In genomic region chr3:71584216-71585061, GRCh38 we compare ENCODE assay signal across 7 cellular contexts. TPM values are rescaled to one million over a fixed set of nuclear protein-coding genes. Genes with fewer than 3 reads are reported as not detected.
DNase-seq lines count a peak whose midpoint lies in the region; ATAC-seq and TF ChIP-seq lines count a peak whose summit lies in the region.

No MANE protein-coding gene starts in this region.

- H3K4me2 ChIP-seq in GM23248 (ENCODE audit: unreplicated experiment) (peak overlapping the region; percentile 98), PC-9 (peak overlapping the region; percentile 90), neural progenitor cell (peak overlapping the region; percentile 97)

- H3K79me2 ChIP-seq in GM23248 (ENCODE audit: insufficient read depth) = peaks cover 56% of the 10 kb centered on the region
- H3K79me2 ChIP-seq in PC-9 (ENCODE audit: low read depth) = peaks cover 11% of the 10 kb centered on the region; the same call in 1 of the 2 replicates
- peaks cover 26% of the 10 kb centered on the region for H3K79me2 ChIP-seq in neural progenitor cell (ENCODE audit: low read depth)

- WGBS in GM23248 (ENCODE audit: low coverage in 1 of 2, low lambda C conversion rate in 2 of 2, missing lambda C conversion rate in 2 of 2), 2 experiments = 2 to 3% methylated on average over 19 to 24 of the region's 24 CpGs

- CTCF ChIA-PET in PC-9 (lab: Charles Lee) = interaction anchor here (0.7 kb wide), 1 partner anchor 454 kb away, joined by 3 read pairs; no protein-coding TSS in a partner anchor

- H2AFZ ChIP-seq in GM23248 (peak overlapping the region; percentile 81), PC-9 (peak overlapping the region; percentile 74), neural progenitor cell (replicated peaks) (peak overlapping the region; percentile 81)

- H3K9me2 ChIP-seq in GM23248 (ENCODE audit: insufficient read depth) (no peaks in the 10 kb centered on the region), PC-9 (ENCODE audit: insufficient read depth) (no peaks in the 10 kb centered on the region)

- no peaks in the 10 kb centered on the region for H3K36me3 Mint-ChIP-seq in neural progenitor cell

- ATAC-seq in HG03342 (IDR thresholded peaks at IDR 0.05; ENCODE audit: unreplicated experiment) = no peak

- no peaks in the 10 kb centered on the region for H3K36me3 ChIP-seq in GM23248 (ENCODE audit: low read depth)
- H3K36me3 ChIP-seq in PC-9 (ENCODE audit: low read depth) = no peaks in the 10 kb centered on the region
- H3K36me3 ChIP-seq in neural progenitor cell = no peaks in the 10 kb centered on the region

- H3K9ac ChIP-seq in GM23248 (peak overlapping the region; percentile 90), neural progenitor cell (peak overlapping the region; percentile 54)

- H3K4me3 ChIP-seq in GM23248 = peak overlapping the region; percentile 93
- peak overlapping the region; percentile 62; the same call in 1 of the 2 replicates for H3K4me3 ChIP-seq in PC-9
- H3K4me3 ChIP-seq in neural progenitor cell = peak overlapping the region; percentile 71

- H3K27me3 ChIP-seq in GM23248 (replicated peaks; ENCODE audit: insufficient read depth) (no peaks in the 10 kb centered on the region), PC-9 (ENCODE audit: insufficient read depth, low read depth) (no peaks in the 10 kb centered on the region), neural progenitor cell (peaks cover 14% of the 10 kb centered on the region)

- peak overlapping the region; percentile 93 for H3K4me3 Mint-ChIP-seq in neural progenitor cell

- peak; percentile 72 for DNase-seq in GM23248
- peak; percentile 17 to 39 for DNase-seq in PC-9
- DNase-seq in activated gamma-delta T cell treated with anti-CD3 and anti-CD28 coated beads, Interleukin-2, amount 50 U/mL, for 16 hours (ENCODE audit: low read depth) = peak; percentile 26
- DNase-seq in globus pallidus (ENCODE audit: low spot score) = peak; percentile 74
- peak; percentile 82 for DNase-seq in neural progenitor cell (ENCODE audit: low spot score)

- H3K9me3 Mint-ChIP-seq in neural progenitor cell = no peaks in the 10 kb centered on the region

- H3K27ac ChIP-seq in GM23248 (peak overlapping the region; percentile 81), PC-9 (peak overlapping the region; percentile 45), neural progenitor cell (peak overlapping the region; percentile 87), temporal lobe (ENCODE audit: low read depth, low read length) (peak overlapping the region; percentile 95)

- H3K4me1 Mint-ChIP-seq in neural progenitor cell = peaks cover 37% of the 10 kb centered on the region

- H3K9me3 ChIP-seq in GM23248 (ENCODE audit: low read depth) (no peaks in the 10 kb centered on the region), PC-9 (ENCODE audit: insufficient read depth, low read depth) (no peaks in the 10 kb centered on the region), neural progenitor cell (ENCODE audit: low read depth) (no peaks in the 10 kb centered on the region)

- TSS peak; percentile 41 for BruUV-seq in PC-9 (replicated peaks; lab: Mats Ljungman, UMichigan)

- in situ Hi-C loops in GM23248 (cut with MboI) = loop anchor here (25.0 kb wide), 2 partner anchors 472 to 872 kb away; no protein-coding TSS in a partner anchor

- H3K4me1 ChIP-seq in GM23248 (ENCODE audit: insufficient read depth) = peaks cover 39% of the 10 kb centered on the region
- H3K4me1 ChIP-seq in PC-9 (replicated peaks; ENCODE audit: insufficient read depth) = peaks cover 24% of the 10 kb centered on the region
- peaks cover 27% of the 10 kb centered on the region for H3K4me1 ChIP-seq in neural progenitor cell

- peaks cover 34% of the 10 kb centered on the region for H3F3A ChIP-seq in GM23248 (ENCODE audit: insufficient read depth)
- peaks cover 3% of the 10 kb centered on the region; the same call in 1 of the 2 replicates for H3F3A ChIP-seq in PC-9 (ENCODE audit: insufficient read depth, low read depth)
- peaks cover 29% of the 10 kb centered on the region for H3F3A ChIP-seq in neural progenitor cell (ENCODE audit: low read depth)

- no peaks in the 10 kb centered on the region for H4K20me1 ChIP-seq in GM23248 (ENCODE audit: insufficient read depth)
- H4K20me1 ChIP-seq in PC-9 (ENCODE audit: insufficient read depth) = no peaks in the 10 kb centered on the region
- peaks cover 19% of the 10 kb centered on the region for H4K20me1 ChIP-seq in neural progenitor cell (ENCODE audit: low read depth)

- peaks cover 6% of the 10 kb centered on the region for H3K27me3 Mint-ChIP-seq in neural progenitor cell (ENCODE audit: insufficient read depth, low read depth)

- POLR2A ChIA-PET in PC-9 (lab: Charles Lee; ENCODE audit: unreplicated experiment) = interaction anchor here (0.6 to 0.7 kb wide), 2 partner anchors 335 to 463 kb away, joined by 6 to 7 read pairs; no protein-coding TSS in a partner anchor

- TF ChIP-seq CTCF in PC-9 (conservative IDR thresholded peaks at IDR 0.05) (no peak), neural progenitor cell (IDR thresholded peaks at IDR 0.05) (no peak)

- peak overlapping the region; percentile 97 for H3K27ac Mint-ChIP-seq in neural progenitor cell

- intact Hi-C loops in PC-9 (cut with micrococcal nuclease; ENCODE audit: unreplicated experiment) = loop anchor here (2.0 to 10.0 kb wide), 8 partner anchors 82 to 1032 kb away; no protein-coding TSS in a partner anchor

RNA-seq across cellular contexts. Expression of gene FOXP1, which starts 0.9 kb away (rescaled TPM):
- total RNA-seq in GM23248 (2014; rRNA removed; shearing (Covaris generic)) = 37.4 and 52.5 TPM in 2 replicates
- 57.6 and 59.9 TPM in 2 replicates for polyA plus RNA-seq in GM23248 (2016; fragmentation: Nextera tagmentation; extraction: Ambion mirVana)
- total RNA-seq in PC-9 (2021) (31.7 and 33.3 TPM in 2 replicates), neural progenitor cell (ENCODE audit: low replicate concordance) (27.3 and 29.9 TPM in 2 replicates), temporal lobe (56.5 TPM)

Comparison
In these comparisons a context has a peak if more than half of its experiments do, and no peak if none do; other contexts are left out.
1. DNase-seq: peak in every context shown above with its lines; median percentile 82 in neural progenitor cell; 74 in globus pallidus; 72 in GM23248; 28 in PC-9; 26 in activated gamma-delta T cell treated with anti-CD3 and anti-CD28 coated beads, Interleukin-2, amount 50 U/mL, for 16 hours.
2. H3K27ac ChIP-seq: peak in every context shown above with its lines; median percentile 95 in temporal lobe; 87 in neural progenitor cell; 81 in GM23248; 45 in PC-9.